Comparison of ENCODE assay signal across 8 cellular contexts in the genomic region with DNA sequence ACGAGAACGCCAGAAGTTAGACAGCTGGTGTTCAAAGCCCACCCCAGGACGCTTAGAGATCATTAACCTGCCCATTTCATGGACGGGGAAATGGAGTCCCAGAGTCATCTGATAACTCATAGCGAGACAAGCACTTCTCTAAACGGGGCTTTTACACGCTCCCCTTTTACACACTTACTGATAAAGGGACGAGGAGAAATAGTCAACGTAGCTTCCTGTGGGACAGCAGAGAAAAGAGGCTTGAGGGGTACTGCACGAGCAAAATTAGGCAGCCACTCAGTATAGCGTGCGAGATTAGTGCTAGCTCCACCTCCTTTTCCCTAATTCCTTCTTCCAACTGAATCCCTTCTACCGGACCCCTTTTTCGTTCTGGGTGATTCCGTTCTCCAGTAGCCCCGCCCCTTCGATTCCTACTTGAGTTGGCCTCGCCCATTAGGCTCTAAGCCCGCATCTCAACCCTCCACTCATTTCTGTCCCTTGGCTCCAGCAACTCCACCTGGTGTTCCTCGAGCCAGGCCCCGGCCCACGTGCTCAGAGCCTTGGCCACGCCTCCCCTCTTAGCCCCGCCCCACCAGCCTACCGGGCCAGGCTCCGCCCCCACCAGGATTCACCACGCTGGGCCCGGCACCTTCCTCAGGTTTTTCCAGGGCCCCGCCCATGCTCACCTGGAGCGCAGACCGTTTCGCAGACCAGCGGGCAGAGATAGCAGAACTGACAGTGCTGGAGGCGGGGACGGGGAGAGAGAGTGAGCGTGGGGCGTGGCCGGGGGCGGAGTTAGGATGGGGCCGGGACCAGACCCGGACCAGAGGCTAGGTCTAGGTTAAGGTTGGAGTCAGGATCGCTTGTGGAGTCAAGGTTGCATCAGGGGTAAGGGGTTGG. TPM values are rescaled to one million over a fixed set of nuclear protein-coding genes. Genes with fewer than 3 reads are reported as not detected.
DNase-seq lines count a peak whose midpoint lies in the region; ATAC-seq and TF ChIP-seq lines count a peak whose summit lies in the region.

No MANE protein-coding gene starts in this region.

- no peaks in the 10 kb centered on the region for H4K20me1 ChIP-seq in KMS-11 (ENCODE audit: insufficient read depth)

- DNase-seq in DMS 273 (lab: John Stamatoyannopoulos, UW; ENCODE audit: unreplicated experiment) (peak; percentile 96), RWPE1 (ENCODE audit: low spot score) (peak; percentile 92), cerebellum (ENCODE audit: low spot score) (peak; percentile 87), left lung (peak; percentile 64 to 89), testis (peak; percentile 72)

- WGBS in testis, 2 donors, result 7 to 11% methylated on average over 32 to 42 of the region's 42 CpGs

- H3K4me3 ChIP-seq in KMS-11 (IDR thresholded peaks at IDR 0.05; ENCODE audit: insufficient read depth, low read depth, low read length), result no peak overlapping the region
- H3K4me3 ChIP-seq in left lung, result peak overlapping the region in 1 of 2 donors; percentile 61
- H3K4me3 ChIP-seq in testis, result peak overlapping the region in 1 of 2 donors; percentile 29

- TF ChIP-seq CTCF in KMS-11 (conservative IDR thresholded peaks at IDR 0.05; ENCODE audit: low read depth, low read length), result no peak
- TF ChIP-seq CTCF in RWPE1 (conservative IDR thresholded peaks at IDR 0.05; ENCODE audit: low read depth), result no peak
- no peak for TF ChIP-seq CTCF in left lung (IDR thresholded peaks at IDR 0.05)
- TF ChIP-seq CTCF in testis (IDR thresholded peaks at IDR 0.05), result no peak

- peak overlapping the region; percentile 100 for H3K4me2 ChIP-seq in KMS-11

- intact Hi-C loops in left lung (cut with DNase I), result no loop called here
- intact Hi-C loops in testis (cut with DNase I; ENCODE audit: low total_unique reads), result no loop called here

- CTCF ChIA-PET in RWPE1 (lab: Yijun Ruan, JAX), result interaction anchor here (0.8 to 1.3 kb wide), 2 partner anchors 37 to 47 kb away, joined by 3 to 6 read pairs; a partner anchor contains a TSS

- H3K4me1 ChIP-seq in KMS-11 (ENCODE audit: low read depth, poor library complexity, severe bottlenecking) (peaks cover 21% of the 10 kb centered on the region), left lung (peaks cover 8 to 40% of the 10 kb centered on the region in 2 donors), testis (peaks cover 20% of the 10 kb centered on the region)

- POLR2A ChIA-PET in RWPE1 (lab: Yijun Ruan, JAX; ENCODE audit: low non-redundant PET), result no interaction called here

- H3K36me3 ChIP-seq in KMS-11 (ENCODE audit: insufficient read depth), result no peaks in the 10 kb centered on the region
- H3K36me3 ChIP-seq in left lung, result no peaks in the 10 kb centered on the region
- H3K36me3 ChIP-seq in testis (ENCODE audit: low read depth, missing control alignments), result no peaks in the 10 kb centered on the region

- no peak overlapping the region for H3K9ac ChIP-seq in KMS-11

- H3K27ac ChIP-seq in KMS-11 (no peak overlapping the region), RWPE1 (peak overlapping the region; percentile 87), left lung (peak overlapping the region in 1 of 2 donors; percentile 73), testis (peak overlapping the region; percentile 67 to 84)

- H2AFZ ChIP-seq in KMS-11 (ENCODE audit: low read depth), result 0 out of 2 replicates have a peak overlapping the region, but pooled peaks have one; percentile 23

- ATAC-seq in left lung (peak; percentile 36), GM21526 (IDR thresholded peaks at IDR 0.05; ENCODE audit: low FRiP score, unreplicated experiment) (no peak), GM21619 (IDR thresholded peaks at IDR 0.05; ENCODE audit: unreplicated experiment) (no peak)

- H3K9me3 ChIP-seq in left lung (no peaks in the 10 kb centered on the region), testis (no peaks in the 10 kb centered on the region)

- TF ChIP-seq POLR2A in testis (IDR thresholded peaks at IDR 0.05), result no peak

- H3K27me3 ChIP-seq in KMS-11 (ENCODE audit: insufficient read depth, low read depth), result peaks cover 78% of the 10 kb centered on the region
- peaks cover 0 to 56% of the 10 kb centered on the region in 2 donors for H3K27me3 ChIP-seq in left lung
- H3K27me3 ChIP-seq in testis, result no peaks in the 10 kb centered on the region

- H3K79me2 ChIP-seq in KMS-11 (ENCODE audit: insufficient read depth, low read depth), result no peaks in the 10 kb centered on the region

RNA-seq across cellular contexts. Expression of a gene that starts 3.6 kb away (rescaled TPM):
- total RNA-seq in cerebellum, result 0.91 TPM
- 1 to 10 TPM in 1 of 2 donors, under 1 TPM in 1; 0.26 to 1.5 TPM for total RNA-seq in left lung
- total RNA-seq in testis, result 1 to 10 TPM; 1.8 to 5.4 TPM
- 4.1 TPM for polyA plus RNA-seq in testis (ENCODE audit: insufficient read depth, low read depth, low replicate concordance)

RNA-seq across cellular contexts. Expression of a gene that starts 6.0 kb away (rescaled TPM):
- 5.7 TPM for total RNA-seq in cerebellum
- 10 to 100 TPM; 32.5 to 61.7 TPM for total RNA-seq in left lung
- total RNA-seq in testis, result 10 to 100 TPM; 30.5 to 45.7 TPM
- 16.0 TPM for polyA plus RNA-seq in testis (ENCODE audit: insufficient read depth, low read depth, low replicate concordance)

RNA-seq across cellular contexts. Expression of a gene that starts 32.2 kb away (rescaled TPM):
- total RNA-seq in cerebellum (32.6 TPM), left lung (1 to 10 TPM; 6.6 to 7.5 TPM), testis (10 to 100 TPM in 1 of 2 donors, 1 to 10 TPM in 1; 9.2 to 13.1 TPM)
- 8.8 TPM for polyA plus RNA-seq in testis (ENCODE audit: insufficient read depth, low read depth, low replicate concordance)

RNA-seq across cellular contexts. Expression of a gene that starts 32.6 kb away (rescaled TPM):
- total RNA-seq in cerebellum (1.5 TPM), left lung (1 to 10 TPM; 1.7 to 2.1 TPM), testis (1 to 10 TPM; 4.0 to 8.5 TPM)
- 1.5 TPM for polyA plus RNA-seq in testis (ENCODE audit: insufficient read depth, low read depth, low replicate concordance)

RNA-seq across cellular contexts. Expression of a gene that starts 37.4 kb away (rescaled TPM):
- total RNA-seq in cerebellum, result 12.9 TPM
- total RNA-seq in left lung, result 1 to 10 TPM; 6.5 to 6.9 TPM
- 10 to 100 TPM; 57.6 to 66.2 TPM for total RNA-seq in testis
- polyA plus RNA-seq in testis (ENCODE audit: insufficient read depth, low read depth, low replicate concordance), result 22.4 TPM
